In the genomic region with DNA sequence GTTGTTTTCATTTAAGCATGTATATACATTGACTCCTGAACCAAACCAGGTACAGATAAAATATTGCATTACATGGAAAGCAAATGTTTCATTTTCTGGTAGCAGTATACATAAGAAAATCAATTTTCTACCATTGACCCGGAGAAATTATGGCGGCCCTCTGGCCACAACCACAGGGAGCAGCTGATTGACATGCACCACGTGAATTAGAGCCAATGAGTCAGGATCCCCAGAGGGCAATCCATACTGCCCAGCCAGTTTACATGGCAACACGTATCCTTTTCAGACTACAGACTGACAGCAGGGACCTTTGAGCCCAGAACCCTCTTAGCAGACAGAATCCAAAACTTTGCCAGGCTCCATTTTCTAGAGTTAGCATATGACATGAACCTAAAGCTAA, we compare ENCODE assay signal across 1 cellular context.
A peak's percentile ranks its signal among the peaks of the same experiment; 100 is the strongest.
TF ChIP-seq lines count a peak whose summit lies in the region.

No MANE protein-coding gene starts in this region.

TF ChIP-seq in HEK293, 187 proteins besides CTCF, POLR2A, EP300 and RAD21 (continued from another document and continues in another):
- TF ChIP-seq ZNF23 (tag by site-specific recombination; IDR thresholded peaks at IDR 0.05; ENCODE audit: borderline replicate concordance) (no peak), ZNF645 (tag by site-specific recombination; IDR thresholded peaks at IDR 0.05) (no peak), KLF1 (tag by site-specific recombination; IDR thresholded peaks at IDR 0.05) (no peak), ZNF169 (tag by site-specific recombination; IDR thresholded peaks at IDR 0.05) (no peak), ZNF629 (tag by site-specific recombination; IDR thresholded peaks at IDR 0.05) (peak; percentile 21; the same call in 1 of the 2 replicates), ZNF211 (tag by site-specific recombination; IDR thresholded peaks at IDR 0.05; ENCODE audit: low read depth) (no peak), ZNF555 (tag by site-specific recombination; conservative IDR thresholded peaks at IDR 0.05) (no peak), ZNF560 (tag by site-specific recombination; IDR thresholded peaks at IDR 0.05; ENCODE audit: borderline replicate concordance) (no peak), ZNF843 (tag by site-specific recombination; IDR thresholded peaks at IDR 0.05) (no peak), ZNF426 (tag by site-specific recombination; IDR thresholded peaks at IDR 0.05) (no peak), ZNF449 (tag by site-specific recombination; IDR thresholded peaks at IDR 0.05) (no peak), ZNF600 (tag by site-specific recombination; IDR thresholded peaks at IDR 0.05) (peak; percentile 80), ZNF791 (tag by site-specific recombination; IDR thresholded peaks at IDR 0.05) (no peak), SP2 (tag by site-specific recombination; IDR thresholded peaks at IDR 0.05) (no peak), ZNF621 (tag by site-specific recombination; IDR thresholded peaks at IDR 0.05) (no peak), FEZF1 (tag by site-specific recombination; IDR thresholded peaks at IDR 0.05) (no peak), ZNF529 (tag by site-specific recombination; IDR thresholded peaks at IDR 0.05; ENCODE audit: insufficient replicate concordance) (no peak), EGR2 (tag by site-specific recombination; IDR thresholded peaks at IDR 0.05; ENCODE audit: low read depth) (no peak), ZNF133 (tag by site-specific recombination; IDR thresholded peaks at IDR 0.05) (no peak), ZNF394 (tag by site-specific recombination; IDR thresholded peaks at IDR 0.05; ENCODE audit: borderline replicate concordance) (peak; percentile 45; the same call in 1 of the 2 replicates), ZBTB26 (tag by site-specific recombination; optimal IDR thresholded peaks at IDR 0.05) (no peak), ZNF510 (tag by site-specific recombination; IDR thresholded peaks at IDR 0.05; ENCODE audit: insufficient replicate concordance) (no peak), OSR2 (tag by site-specific recombination; IDR thresholded peaks at IDR 0.05) (peak; percentile 67; the same call in 1 of the 2 replicates), KLF8 (tag by site-specific recombination; IDR thresholded peaks at IDR 0.05) (no peak), ZIC2 (tag by site-specific recombination; IDR thresholded peaks at IDR 0.05) (0 out of 2 replicates have a peak, but pooled peaks have one; percentile 26), ZNF16 (tag by site-specific recombination; IDR thresholded peaks at IDR 0.05; ENCODE audit: low read depth) (no peak), INSM2 (tag by site-specific recombination; IDR thresholded peaks at IDR 0.05) (no peak), ZNF548 (tag by site-specific recombination; IDR thresholded peaks at IDR 0.05) (no peak), ZNF274 (IDR thresholded peaks at IDR 0.05; ENCODE audit: low read length) (no peak), ZNF274 (tag by site-specific recombination; IDR thresholded peaks at IDR 0.05; ENCODE audit: borderline replicate concordance) (no peak)
- TF ChIP-seq, protein P1, sequence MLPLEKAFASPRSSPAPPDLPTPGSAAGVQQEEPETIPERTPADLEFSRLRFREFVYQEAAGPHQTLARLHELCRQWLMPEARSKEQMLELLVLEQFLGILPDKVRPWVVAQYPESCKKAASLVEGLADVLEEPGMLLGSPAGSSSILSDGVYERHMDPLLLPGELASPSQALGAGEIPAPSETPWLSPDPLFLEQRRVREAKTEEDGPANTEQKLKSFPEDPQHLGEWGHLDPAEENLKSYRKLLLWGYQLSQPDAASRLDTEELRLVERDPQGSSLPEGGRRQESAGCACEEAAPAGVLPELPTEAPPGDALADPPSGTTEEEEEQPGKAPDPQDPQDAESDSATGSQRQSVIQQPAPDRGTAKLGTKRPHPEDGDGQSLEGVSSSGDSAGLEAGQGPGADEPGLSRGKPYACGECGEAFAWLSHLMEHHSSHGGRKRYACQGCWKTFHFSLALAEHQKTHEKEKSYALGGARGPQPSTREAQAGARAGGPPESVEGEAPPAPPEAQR (tag by site-specific recombination; IDR thresholded peaks at IDR 0.05), result no peak
- TF ChIP-seq, protein P2, sequence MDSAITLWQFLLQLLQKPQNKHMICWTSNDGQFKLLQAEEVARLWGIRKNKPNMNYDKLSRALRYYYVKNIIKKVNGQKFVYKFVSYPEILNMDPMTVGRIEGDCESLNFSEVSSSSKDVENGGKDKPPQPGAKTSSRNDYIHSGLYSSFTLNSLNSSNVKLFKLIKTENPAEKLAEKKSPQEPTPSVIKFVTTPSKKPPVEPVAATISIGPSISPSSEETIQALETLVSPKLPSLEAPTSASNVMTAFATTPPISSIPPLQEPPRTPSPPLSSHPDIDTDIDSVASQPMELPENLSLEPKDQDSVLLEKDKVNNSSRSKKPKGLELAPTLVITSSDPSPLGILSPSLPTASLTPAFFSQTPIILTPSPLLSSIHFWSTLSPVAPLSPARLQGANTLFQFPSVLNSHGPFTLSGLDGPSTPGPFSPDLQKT (IDR thresholded peaks at IDR 0.05; ENCODE audit: borderline replicate concordance, low read depth, low read length), result no peak
- TF ChIP-seq, protein P3, sequence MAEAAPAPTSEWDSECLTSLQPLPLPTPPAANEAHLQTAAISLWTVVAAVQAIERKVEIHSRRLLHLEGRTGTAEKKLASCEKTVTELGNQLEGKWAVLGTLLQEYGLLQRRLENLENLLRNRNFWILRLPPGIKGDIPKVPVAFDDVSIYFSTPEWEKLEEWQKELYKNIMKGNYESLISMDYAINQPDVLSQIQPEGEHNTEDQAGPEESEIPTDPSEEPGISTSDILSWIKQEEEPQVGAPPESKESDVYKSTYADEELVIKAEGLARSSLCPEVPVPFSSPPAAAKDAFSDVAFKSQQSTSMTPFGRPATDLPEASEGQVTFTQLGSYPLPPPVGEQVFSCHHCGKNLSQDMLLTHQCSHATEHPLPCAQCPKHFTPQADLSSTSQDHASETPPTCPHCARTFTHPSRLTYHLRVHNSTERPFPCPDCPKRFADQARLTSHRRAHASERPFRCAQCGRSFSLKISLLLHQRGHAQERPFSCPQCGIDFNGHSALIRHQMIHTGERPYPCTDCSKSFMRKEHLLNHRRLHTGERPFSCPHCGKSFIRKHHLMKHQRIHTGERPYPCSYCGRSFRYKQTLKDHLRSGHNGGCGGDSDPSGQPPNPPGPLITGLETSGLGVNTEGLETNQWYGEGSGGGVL (tag by site-specific recombination; IDR thresholded peaks at IDR 0.05), result no peak
- TF ChIP-seq, protein P4, sequence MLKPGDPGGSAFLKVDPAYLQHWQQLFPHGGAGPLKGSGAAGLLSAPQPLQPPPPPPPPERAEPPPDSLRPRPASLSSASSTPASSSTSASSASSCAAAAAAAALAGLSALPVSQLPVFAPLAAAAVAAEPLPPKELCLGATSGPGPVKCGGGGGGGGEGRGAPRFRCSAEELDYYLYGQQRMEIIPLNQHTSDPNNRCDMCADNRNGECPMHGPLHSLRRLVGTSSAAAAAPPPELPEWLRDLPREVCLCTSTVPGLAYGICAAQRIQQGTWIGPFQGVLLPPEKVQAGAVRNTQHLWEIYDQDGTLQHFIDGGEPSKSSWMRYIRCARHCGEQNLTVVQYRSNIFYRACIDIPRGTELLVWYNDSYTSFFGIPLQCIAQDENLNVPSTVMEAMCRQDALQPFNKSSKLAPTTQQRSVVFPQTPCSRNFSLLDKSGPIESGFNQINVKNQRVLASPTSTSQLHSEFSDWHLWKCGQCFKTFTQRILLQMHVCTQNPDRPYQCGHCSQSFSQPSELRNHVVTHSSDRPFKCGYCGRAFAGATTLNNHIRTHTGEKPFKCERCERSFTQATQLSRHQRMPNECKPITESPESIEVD (tag by site-specific recombination; IDR thresholded peaks at IDR 0.05), result no peak
- TF ChIP-seq, protein P5, sequence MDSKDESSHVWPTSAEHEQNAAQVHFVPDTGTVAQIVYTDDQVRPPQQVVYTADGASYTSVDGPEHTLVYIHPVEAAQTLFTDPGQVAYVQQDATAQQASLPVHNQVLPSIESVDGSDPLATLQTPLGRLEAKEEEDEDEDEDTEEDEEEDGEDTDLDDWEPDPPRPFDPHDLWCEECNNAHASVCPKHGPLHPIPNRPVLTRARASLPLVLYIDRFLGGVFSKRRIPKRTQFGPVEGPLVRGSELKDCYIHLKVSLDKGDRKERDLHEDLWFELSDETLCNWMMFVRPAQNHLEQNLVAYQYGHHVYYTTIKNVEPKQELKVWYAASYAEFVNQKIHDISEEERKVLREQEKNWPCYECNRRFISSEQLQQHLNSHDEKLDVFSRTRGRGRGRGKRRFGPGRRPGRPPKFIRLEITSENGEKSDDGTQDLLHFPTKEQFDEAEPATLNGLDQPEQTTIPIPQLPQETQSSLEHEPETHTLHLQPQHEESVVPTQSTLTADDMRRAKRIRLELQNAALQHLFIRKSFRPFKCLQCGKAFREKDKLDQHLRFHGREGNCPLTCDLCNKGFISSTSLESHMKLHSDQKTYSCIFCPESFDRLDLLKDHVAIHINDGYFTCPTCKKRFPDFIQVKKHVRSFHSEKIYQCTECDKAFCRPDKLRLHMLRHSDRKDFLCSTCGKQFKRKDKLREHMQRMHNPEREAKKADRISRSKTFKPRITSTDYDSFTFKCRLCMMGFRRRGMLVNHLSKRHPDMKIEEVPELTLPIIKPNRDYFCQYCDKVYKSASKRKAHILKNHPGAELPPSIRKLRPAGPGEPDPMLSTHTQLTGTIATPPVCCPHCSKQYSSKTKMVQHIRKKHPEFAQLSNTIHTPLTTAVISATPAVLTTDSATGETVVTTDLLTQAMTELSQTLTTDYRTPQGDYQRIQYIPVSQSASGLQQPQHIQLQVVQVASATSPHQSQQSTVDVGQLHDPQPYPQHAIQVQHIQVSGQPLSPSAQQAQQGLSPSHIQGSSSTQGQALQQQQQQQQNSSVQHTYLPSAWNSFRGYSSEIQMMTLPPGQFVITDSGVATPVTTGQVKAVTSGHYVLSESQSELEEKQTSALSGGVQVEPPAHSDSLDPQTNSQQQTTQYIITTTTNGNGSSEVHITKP (tag by site-specific recombination; IDR thresholded peaks at IDR 0.05), result no peak
- TF ChIP-seq, protein P6, sequence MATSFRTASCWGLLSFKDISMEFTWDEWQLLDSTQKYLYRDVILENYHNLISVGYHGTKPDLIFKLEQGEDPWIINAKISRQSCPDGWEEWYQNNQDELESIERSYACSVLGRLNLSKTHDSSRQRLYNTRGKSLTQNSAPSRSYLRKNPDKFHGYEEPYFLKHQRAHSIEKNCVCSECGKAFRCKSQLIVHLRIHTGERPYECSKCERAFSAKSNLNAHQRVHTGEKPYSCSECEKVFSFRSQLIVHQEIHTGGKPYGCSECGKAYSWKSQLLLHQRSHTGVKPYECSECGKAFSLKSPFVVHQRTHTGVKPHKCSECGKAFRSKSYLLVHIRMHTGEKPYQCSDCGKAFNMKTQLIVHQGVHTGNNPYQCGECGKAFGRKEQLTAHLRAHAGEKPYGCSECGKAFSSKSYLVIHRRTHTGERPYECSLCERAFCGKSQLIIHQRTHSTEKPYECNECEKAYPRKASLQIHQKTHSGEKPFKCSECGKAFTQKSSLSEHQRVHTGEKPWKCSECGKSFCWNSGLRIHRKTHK (tag by site-specific recombination; IDR thresholded peaks at IDR 0.05), result no peak
